34 cellular contexts compared by ENCODE assay signal in the genomic region with DNA sequence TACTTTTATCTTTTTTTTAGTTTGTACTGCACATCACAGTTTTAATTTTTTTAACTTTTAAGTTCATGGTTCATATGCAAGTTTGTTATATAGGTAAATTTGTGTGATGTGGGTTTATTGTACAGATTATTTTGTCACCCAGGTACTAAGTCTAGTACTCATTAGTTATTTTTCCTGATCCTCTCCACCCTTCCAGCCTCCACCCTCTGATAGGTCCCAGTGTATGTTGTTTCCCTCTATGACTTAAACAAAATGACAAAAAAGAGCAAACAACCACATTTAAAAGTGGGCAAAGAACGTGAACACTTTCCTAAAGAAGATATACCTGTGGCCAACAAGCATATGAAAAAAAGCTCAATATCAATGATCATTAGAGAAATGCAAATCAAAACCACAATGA.
"Had no signal": no experiment of that assay in that cellular context is flagged by ENCODE, and none has a peak within 500 bp of the region (broad histone marks: within the 10 kb centered on the region; RNA-seq: fewer than 3 reads in every experiment).

No MANE protein-coding gene starts in this region.

- H3K4me3 ChIP-seq: MG63 had no signal

- H3K36me3 ChIP-seq: MG63 had no signal

- H3K9me3 ChIP-seq: MG63 had no signal

- DNase-seq: Karpas-422, Kasumi-1, MG63, MM.1S, MV-4-11, NCI-H1048, NCI-H1092, NCI-H1092 treated with DMSO at 0.1 percent for 48 hours, NCI-H1105, NCI-H1105 treated with DMSO at 0.1 percent for 48 hours, NCI-H1417, NCI-H1417 treated with DMSO at 0.1 percent for 48 hours, NCI-H1436, NCI-H1436 treated with DMSO at 0.1 percent for 48 hours, NCI-H146, NCI-H1694, NCI-H1694 treated with DMSO at 0.1 percent for 48 hours, NCI-H187, NCI-H187 treated with DMSO at 0.1 percent for 48 hours, NCI-H1930, NCI-H2029, NCI-H2029 treated with DMSO at 0.1 percent for 48 hours, NCI-H2081, NCI-H2081 treated with DMSO at 0.1 percent for 48 hours, NCI-H2107, NCI-H2171, NCI-H2171 treated with DMSO at 0.1 percent for 48 hours, NCI-H2227 treated with DMSO at 0.1 percent for 48 hours, NCI-H226, NCI-H345, NCI-H446, NCI-H446 treated with DMSO at 0.1 percent for 48 hours, NCI-H510A, NCI-H510A treated with DMSO at 0.1 percent for 48 hours had no signal

- H3K27me3 ChIP-seq: MG63 had no signal
